Comparison of ENCODE assay signal across 17 cellular contexts in genomic region chr7:17620588-17620987, GRCh38.
A peak's percentile ranks its signal among the peaks of the same experiment; 100 is the strongest.
DNase-seq lines count a peak whose midpoint lies in the region; ATAC-seq, FAIRE-seq and TF ChIP-seq lines count a peak whose summit lies in the region.
"Had no signal": no experiment of that assay in that cellular context is flagged by ENCODE, and none has a peak within 500 bp of the region (broad histone marks: within the 10 kb centered on the region; RNA-seq: fewer than 3 reads in every experiment).

No MANE protein-coding gene starts in this region.

- POLR2A ChIA-PET in Panc1 (lab: Charles Lee): no interaction called here

- TF ChIP-seq CTCF in Panc1 (IDR thresholded peaks at IDR 0.05): no peak
- no peak for TF ChIP-seq CTCF in epithelial cell of esophagus (IDR thresholded peaks at IDR 0.05; ENCODE audit: insufficient read depth, low read depth, low read length, missing control alignments)

- DNase-seq in EH (ENCODE audit: low read depth) (peak; percentile 37), Panc1 (ENCODE audit: low read depth, low spot score) (no peak), epithelial cell of esophagus (ENCODE audit: low read depth) (peak; percentile 35), urothelium cell line (ENCODE audit: low spot score) (no peak), NCI-H2029 treated with DMSO at 0.1 percent for 48 hours (lab: John Stamatoyannopoulos, UW) (no peak)
- no peak for DNase-seq in stimulated activated naive CD4-positive, alpha-beta T cell (lab: John Stamatoyannopoulos, UW)
- DNase-seq: 8988T; CD4-positive, alpha-beta memory T cell; DMS153; DMS79; GF-D8; H9 had no signal

- H3K4me3 ChIP-seq in Panc1 (ENCODE audit: low read depth in 2 of 2, low read length in 2 of 2): no peak overlapping the region
- no peak overlapping the region for H3K4me3 ChIP-seq in epithelial cell of esophagus (ENCODE audit: low read length)
- H3K4me3 ChIP-seq: BLaER1, GM12878 had no signal

- no peaks in the 10 kb centered on the region for H3K36me3 ChIP-seq in Panc1 (ENCODE audit: control insufficient read depth, insufficient read depth, low read length)
- H3K36me3 ChIP-seq: BLaER1 had no signal

- ATAC-seq in Panc1: no peak
- ATAC-seq in HG02763 (IDR thresholded peaks at IDR 0.05; ENCODE audit: unreplicated experiment): no peak
- ATAC-seq: GM12878 had no signal

- CTCF ChIA-PET in Panc1 (lab: Charles Lee): no interaction called here

- peaks cover 38% of the 10 kb centered on the region for H3K4me1 ChIP-seq in Panc1 (ENCODE audit: control insufficient read depth, insufficient read depth, low read length)

- intact Hi-C loops in Panc1 (cut with micrococcal nuclease; ENCODE audit: unreplicated experiment): no loop called here

- H3K27ac ChIP-seq in Panc1 (ENCODE audit: low read length): peak overlapping the region; percentile 70; the same call in 1 of the 2 replicates
- H3K27ac ChIP-seq: BLaER1 had no signal

- H3K9me3 ChIP-seq in Panc1 (ENCODE audit: control insufficient read depth, insufficient read depth, low read depth, low read length): no peaks in the 10 kb centered on the region
- H3K9me3 ChIP-seq: BLaER1 had no signal

- in situ Hi-C loops in Panc1 (cut with HindIII; ENCODE audit: low pct_unique_long_range_greater_than_20kb, low sequenced_read_pairs): no loop called here

- no peaks in the 10 kb centered on the region for H3K27me3 ChIP-seq in Panc1 (ENCODE audit: control insufficient read depth, insufficient read depth, low read length)
- H3K27me3 ChIP-seq: BLaER1 had no signal

- no TSS peak for BruUV-seq in Panc1 (replicated peaks; lab: Mats Ljungman, UMichigan)

- FAIRE-seq in urothelium cell line (lab: Jason Lieb, UNC): peak; percentile 13
- FAIRE-seq: GM12878, GM19239, H1 had no signal

Comparison
In these comparisons a context has a peak if more than half of its experiments do, and no peak if none do; other contexts are left out.
1. DNase-seq: peak in EH (single experiment) and epithelial cell of esophagus (single experiment); none in Panc1 (single experiment), urothelium cell line (single experiment), NCI-H2029 treated with DMSO at 0.1 percent for 48 hours (single experiment) and stimulated activated naive CD4-positive, alpha-beta T cell (0 of 6).